Comparison of ENCODE assay signal across 12 cellular contexts in the genomic region with DNA sequence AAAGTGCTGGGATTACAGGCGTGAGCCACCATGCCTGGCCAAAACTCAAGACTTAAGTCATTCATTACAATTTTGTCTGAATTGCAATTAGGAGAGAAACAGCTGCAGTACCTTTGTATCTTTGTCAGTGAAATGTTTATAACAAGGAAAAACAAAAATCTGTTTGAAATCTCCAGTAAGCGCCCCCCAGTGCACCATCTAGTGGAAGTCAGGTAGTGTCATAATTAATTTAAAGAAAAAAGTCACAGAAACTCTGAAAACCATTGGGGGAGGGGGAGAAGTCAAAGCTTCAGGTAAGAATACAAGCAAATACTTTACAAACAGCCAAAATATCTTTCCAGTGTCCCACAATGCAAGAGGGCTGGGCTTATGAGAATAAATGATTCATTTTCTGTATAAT. TPM values are rescaled to one million over a fixed set of nuclear protein-coding genes. Genes with fewer than 3 reads are reported as not detected.
DNase-seq lines count a peak whose midpoint lies in the region; ATAC-seq and TF ChIP-seq lines count a peak whose summit lies in the region.
"Had no signal": no experiment of that assay in that cellular context is flagged by ENCODE, and none has a peak within 500 bp of the region (broad histone marks: within the 10 kb centered on the region; RNA-seq: fewer than 3 reads in every experiment).

No MANE protein-coding gene starts in this region.

- peak overlapping the region in 4 of 8 donors; percentile 13 to 43 (median 36) for H3K4me3 Mint-ChIP-seq in CD4-positive, alpha-beta memory T cell
- H3K4me3 Mint-ChIP-seq in GM23338 = no peak overlapping the region
- H3K4me3 Mint-ChIP-seq: WTC11 had no signal

- H3K36me3 Mint-ChIP-seq in CD4-positive, alpha-beta memory T cell = peaks cover 0 to 4% of the 10 kb centered on the region in 2 donors
- H3K36me3 Mint-ChIP-seq in GM23338 (ENCODE audit: low read depth) = no peaks in the 10 kb centered on the region
- H3K36me3 Mint-ChIP-seq: WTC11 had no signal

- H3K9me2 ChIP-seq in GM23338 (ENCODE audit: insufficient read depth) = no peaks in the 10 kb centered on the region

- H3K4me2 ChIP-seq in GM23338 = no peak overlapping the region
- no peak overlapping the region for H3K4me2 ChIP-seq in mesendoderm (ENCODE audit: low read length)

- no peaks in the 10 kb centered on the region for H3F3A ChIP-seq in GM23338 (replicated peaks; ENCODE audit: low read depth)

- no peak for TF ChIP-seq POLR2A in gastroesophageal sphincter (IDR thresholded peaks at IDR 0.05)

- 0 out of 2 replicates have a peak, but pooled peaks cover 3% of the 10 kb centered on the region for H4K20me1 ChIP-seq in GM23338 (replicated peaks; ENCODE audit: insufficient read depth)

- no peak overlapping the region for H2BK15ac ChIP-seq in mesendoderm (replicated peaks; ENCODE audit: low read depth)

- H3K4me1 ChIP-seq in CD4-positive, alpha-beta memory T cell (ENCODE audit: insufficient read depth, low read length) = peaks cover 58% of the 10 kb centered on the region
- H3K4me1 ChIP-seq in GM23338 (ENCODE audit: insufficient read depth) = peaks cover 29% of the 10 kb centered on the region
- H3K4me1 ChIP-seq in gastroesophageal sphincter = peaks cover 4 to 80% (median 4%) of the 10 kb centered on the region in 3 donors
- H3K4me1 ChIP-seq in mesendoderm (ENCODE audit: control insufficient read depth, low read depth, low read length) = peaks cover 2% of the 10 kb centered on the region

- no peaks in the 10 kb centered on the region for H3K36me3 ChIP-seq in CD4-positive, alpha-beta memory T cell (ENCODE audit: insufficient read depth, low read length)
- no peaks in the 10 kb centered on the region for H3K36me3 ChIP-seq in GM23338 (ENCODE audit: insufficient read depth)
- no peaks in the 10 kb centered on the region for H3K36me3 ChIP-seq in gastroesophageal sphincter
- no peaks in the 10 kb centered on the region for H3K36me3 ChIP-seq in mesendoderm (ENCODE audit: control insufficient read depth, insufficient read depth, low read length)
- H3K36me3 ChIP-seq: thyroid gland had no signal

- H2BK5ac ChIP-seq in mesendoderm (ENCODE audit: low read length) = no peak overlapping the region

- no peak overlapping the region for H3K18ac ChIP-seq in mesendoderm (ENCODE audit: low read length)

- no peak overlapping the region for H4K5ac ChIP-seq in mesendoderm (ENCODE audit: low read length)

- peak in 4 of 5 donors; percentile 28 to 34 (median 32) for DNase-seq in CD4-positive, alpha-beta memory T cell
- DNase-seq in GM23338 (ENCODE audit: low spot score) = peak; percentile 35
- DNase-seq in T follicular helper cell (ENCODE audit: low read depth) = peak; percentile 1
- no peak for DNase-seq in NCI-H1092 (lab: John Stamatoyannopoulos, UW)
- DNase-seq in omental fat pad (ENCODE audit: low spot score) = no peak
- DNase-seq in mesendoderm = no peak
- DNase-seq: DMS 273 treated with DMSO at 0.1 percent for 48 hours, NCI-H69, thyroid gland had no signal

- no peak overlapping the region for H3K23ac ChIP-seq in mesendoderm (ENCODE audit: low read length)

- H3K4me3 ChIP-seq in CD4-positive, alpha-beta memory T cell (ENCODE audit: low read length in 2 of 2) = no peak overlapping the region
- H3K4me3 ChIP-seq in GM23338 (no peak overlapping the region), gastroesophageal sphincter (no peak overlapping the region), mesendoderm (ENCODE audit: low read length) (no peak overlapping the region)
- H3K4me3 ChIP-seq: SK-N-MC, thyroid gland had no signal

- no peak overlapping the region for H3K9ac ChIP-seq in mesendoderm (ENCODE audit: low read length)

- H3K4ac ChIP-seq in mesendoderm (ENCODE audit: low read depth, low read length) = no peak overlapping the region

- H3K4me1 Mint-ChIP-seq in CD4-positive, alpha-beta memory T cell = peaks cover 51 to 82% (median 65%) of the 10 kb centered on the region in 4 donors
- H3K4me1 Mint-ChIP-seq in GM23338 = peaks cover 33% of the 10 kb centered on the region

- TF ChIP-seq EP300 in gastroesophageal sphincter (IDR thresholded peaks at IDR 0.05) = no peak

- no peak overlapping the region for H2AFZ ChIP-seq in GM23338

- H3K27me3 Mint-ChIP-seq in CD4-positive, alpha-beta memory T cell = no peaks in the 10 kb centered on the region
- no peaks in the 10 kb centered on the region for H3K27me3 Mint-ChIP-seq in GM23338 (ENCODE audit: insufficient read depth, low read depth, poor library complexity)

- H4K8ac ChIP-seq in mesendoderm (ENCODE audit: low read depth, low read length) = no peak overlapping the region

- CTCF ChIA-PET in CD4-positive, alpha-beta memory T cell (lab: Charles Lee; ENCODE audit: partially characterized antibody) = interaction anchor here (0.9 to 10.2 kb wide), 9 partner anchors 9 to 93 kb away, joined by 3 to 312 read pairs (median 4); no protein-coding TSS in a partner anchor

- no peaks in the 10 kb centered on the region for H3K9me3 Mint-ChIP-seq in CD4-positive, alpha-beta memory T cell
- H3K9me3 Mint-ChIP-seq in GM23338 = no peaks in the 10 kb centered on the region
- H3K9me3 Mint-ChIP-seq: WTC11 had no signal

- peak; percentile 18 to 51; a peak in 3 of 4 replicates for TF ChIP-seq CTCF in GM23338 (conservative IDR thresholded peaks at IDR 0.05; ENCODE audit: low read depth in 2 of 2)
- peak in 3 of 4 experiments; percentile 22 to 47 (median 36) for TF ChIP-seq CTCF in gastroesophageal sphincter (IDR thresholded peaks at IDR 0.05)
- no peak for TF ChIP-seq CTCF in omental fat pad (IDR thresholded peaks at IDR 0.05)

- H3K27me3 ChIP-seq in CD4-positive, alpha-beta memory T cell (ENCODE audit: insufficient read depth, low read length) = no peaks in the 10 kb centered on the region
- H3K27me3 ChIP-seq in GM23338 (ENCODE audit: insufficient read depth) (no peaks in the 10 kb centered on the region), gastroesophageal sphincter (no peaks in the 10 kb centered on the region), mesendoderm (ENCODE audit: insufficient read depth, low read length, poor library complexity) (no peaks in the 10 kb centered on the region)
- H3K27me3 ChIP-seq: thyroid gland had no signal

- H3K79me1 ChIP-seq in mesendoderm (ENCODE audit: low read length) = no peaks in the 10 kb centered on the region

- peaks cover 9% of the 10 kb centered on the region for H3K79me2 ChIP-seq in GM23338 (replicated peaks; ENCODE audit: insufficient read depth)
- H3K79me2 ChIP-seq in mesendoderm (ENCODE audit: control insufficient read depth, insufficient read depth, low read length) = no peaks in the 10 kb centered on the region

- H3K27ac Mint-ChIP-seq in CD4-positive, alpha-beta memory T cell = peak overlapping the region in 3 of 7 donors; percentile 23 to 31 (median 24)
- H3K27ac Mint-ChIP-seq in GM23338 = no peak overlapping the region

- POLR2A ChIA-PET in CD4-positive, alpha-beta memory T cell (lab: Charles Lee; ENCODE audit: partially characterized antibody) = interaction anchor here (0.6 to 10.4 kb wide), 3 partner anchors 29 to 82 kb away, joined by 3 to 338 read pairs (median 100); no protein-coding TSS in a partner anchor

- no peak overlapping the region for H2BK120ac ChIP-seq in mesendoderm (ENCODE audit: low read depth, low read length)

- H3K56ac ChIP-seq in mesendoderm (ENCODE audit: low read length) = no peak overlapping the region

- H3K27ac ChIP-seq in CD4-positive, alpha-beta memory T cell (ENCODE audit: low read depth, low read length) = no peak overlapping the region
- no peak overlapping the region for H3K27ac ChIP-seq in GM23338 (ENCODE audit: low read depth)
- H3K27ac ChIP-seq in gastroesophageal sphincter = peak overlapping the region in 2 of 4 donors; percentile 6 to 77
- no peak overlapping the region for H3K27ac ChIP-seq in mesendoderm (ENCODE audit: low read depth, low read length)
- H3K27ac ChIP-seq: SK-N-MC, thyroid gland had no signal

- H3K9me3 ChIP-seq in CD4-positive, alpha-beta memory T cell (ENCODE audit: control insufficient read depth in 1 of 2, low read length in 2 of 2) = no peaks in the 10 kb centered on the region
- H3K9me3 ChIP-seq in gastroesophageal sphincter = no peaks in the 10 kb centered on the region
- H3K9me3 ChIP-seq: thyroid gland had no signal

- H2AK5ac ChIP-seq in mesendoderm (ENCODE audit: low read length) = no peak overlapping the region

- ATAC-seq in GM23338 (no peak), gastroesophageal sphincter (no peak), omental fat pad (ENCODE audit: low FRiP score) (no peak)
- ATAC-seq: WTC11 had no signal

- 15 to 57% methylated on average over 2 of the region's 2 CpGs for WGBS in gastroesophageal sphincter (ENCODE audit: low coverage in 1 of 2), 2 donors
- WGBS in mesendoderm (ENCODE audit: extremely low coverage, insufficient coverage, low lambda C conversion rate) = no CpG with 5 or more reads among the region's 2 CpGs

- intact Hi-C loops in CD4-positive, alpha-beta memory T cell (cut with micrococcal nuclease) = loop anchor here (5.0 kb wide), 1 partner anchor 48 kb away; no protein-coding TSS in a partner anchor

TF ChIP-seq in GM23338, 12 proteins besides CTCF, POLR2A, EP300 and RAD21:
- TF ChIP-seq POLR2AphosphoS5 (IDR thresholded peaks at IDR 0.05; ENCODE audit: low read depth) = no peak

RNA-seq across cellular contexts. Expression of a gene that starts 2.8 kb away (rescaled TPM):
- 10 to 100 TPM; 24.9 to 28.1 TPM for total RNA-seq in CD4-positive, alpha-beta memory T cell
- 10 to 100 TPM; 17.7 to 27.6 TPM for polyA plus RNA-seq in CD4-positive, alpha-beta memory T cell
- 8.0 and 9.4 TPM in 2 replicates for total RNA-seq in GM23338 (2014; rRNA removed; shearing (Covaris generic))
- 3.9 and 5.0 TPM in 2 replicates for polyA plus RNA-seq in GM23338 (2016; fragmentation: Nextera tagmentation; extraction: Ambion mirVana)
- total RNA-seq in gastroesophageal sphincter (10 to 100 TPM; 22.9 to 72.1 (median 51.5) TPM), omental fat pad (10 to 100 TPM in 1 of 4 donors, 1 to 10 TPM in 3; 4.4 to 10.7 (median 5.9) TPM)
- polyA plus RNA-seq in mesendoderm (2013, experiment 1 of 2) = 3.9 TPM
- polyA plus RNA-seq in mesendoderm (2013, experiment 2 of 2) = 3.9 TPM

Comparison
In these comparisons a context has a peak if more than half of its experiments do, and no peak if none do; other contexts are left out.
1. DNase-seq: peak in CD4-positive, alpha-beta memory T cell (4 of 5), GM23338 (single experiment) and T follicular helper cell (single experiment); none in NCI-H1092 (single experiment), omental fat pad (single experiment) and mesendoderm (single experiment).
2. CTCF ChIP-seq: peak in GM23338 (2 of 2) and gastroesophageal sphincter (3 of 4); none in omental fat pad (0 of 3).